11 cellular contexts compared by ENCODE assay signal in genomic region chr5:71905804-71906711, GRCh38.
A peak's percentile ranks its signal among the peaks of the same experiment; 100 is the strongest.
DNase-seq lines count a peak whose midpoint lies in the region; ATAC-seq and TF ChIP-seq lines count a peak whose summit lies in the region.
"Had no signal": no experiment of that assay in that cellular context is flagged by ENCODE, and none has a peak within 500 bp of the region (broad histone marks: within the 10 kb centered on the region; RNA-seq: fewer than 3 reads in every experiment).

No MANE protein-coding gene starts in this region.

- H3K4me1 Mint-ChIP-seq in progenitor cell of endocrine pancreas (ENCODE audit: low read depth) (peaks cover 28% of the 10 kb centered on the region), osteocyte (ENCODE audit: unreplicated experiment) (peaks cover 3% of the 10 kb centered on the region)
- no peaks in the 10 kb centered on the region for H3K4me1 Mint-ChIP-seq in T-helper 2 cell treated with Interferon-gamma antibody and Interleukin-4, amounts not matched to agents 5 μg/mL and 100 μg/mL, for 36 hours (ENCODE audit: low read depth)
- H3K4me1 Mint-ChIP-seq: activated CD4-positive, alpha-beta T cell treated with anti-CD3 and anti-CD28 coated beads, Interleukin-2, amount 10 ng/mL, durations not matched to agents 7 days and 5 days; activated naive CD4-positive, alpha-beta T cell treated with anti-CD3 and anti-CD28 coated beads, Interleukin-2, amount 50 U/mL, for 24 hours; memory B cell had no signal

- H3K4me3 Mint-ChIP-seq in progenitor cell of endocrine pancreas (ENCODE audit: low read depth): no peak overlapping the region
- H3K4me3 Mint-ChIP-seq in T-helper 2 cell treated with Interferon-gamma antibody and Interleukin-4, amounts not matched to agents 5 μg/mL and 100 μg/mL, for 36 hours: no peak overlapping the region
- H3K4me3 Mint-ChIP-seq in osteocyte (ENCODE audit: unreplicated experiment): no peak overlapping the region
- H3K4me3 Mint-ChIP-seq: activated CD4-positive, alpha-beta T cell treated with anti-CD3 and anti-CD28 coated beads, Interleukin-2, amount 10 ng/mL, durations not matched to agents 7 days and 5 days; activated naive CD4-positive, alpha-beta T cell treated with anti-CD3 and anti-CD28 coated beads, Interleukin-2, amount 50 U/mL, for 24 hours; memory B cell had no signal

- H3K27ac Mint-ChIP-seq in progenitor cell of endocrine pancreas (peak overlapping the region; percentile 7), osteocyte (ENCODE audit: unreplicated experiment) (no peak overlapping the region)
- H3K27ac Mint-ChIP-seq in T-helper 2 cell treated with Interferon-gamma antibody and Interleukin-4, amounts not matched to agents 5 μg/mL and 100 μg/mL, for 36 hours: no peak overlapping the region
- H3K27ac Mint-ChIP-seq: activated CD4-positive, alpha-beta T cell treated with anti-CD3 and anti-CD28 coated beads, Interleukin-2, amount 10 ng/mL, durations not matched to agents 7 days and 5 days; activated naive CD4-positive, alpha-beta T cell treated with anti-CD3 and anti-CD28 coated beads, Interleukin-2, amount 50 U/mL, for 24 hours; memory B cell had no signal

- no peaks in the 10 kb centered on the region for H3K36me3 Mint-ChIP-seq in progenitor cell of endocrine pancreas (ENCODE audit: insufficient read depth)
- no peaks in the 10 kb centered on the region for H3K36me3 Mint-ChIP-seq in T-helper 2 cell treated with Interferon-gamma antibody and Interleukin-4, amounts not matched to agents 5 μg/mL and 100 μg/mL, for 36 hours (ENCODE audit: low read depth)
- no peaks in the 10 kb centered on the region for H3K36me3 Mint-ChIP-seq in osteocyte (ENCODE audit: unreplicated experiment)
- H3K36me3 Mint-ChIP-seq: activated naive CD4-positive, alpha-beta T cell treated with anti-CD3 and anti-CD28 coated beads, Interleukin-2, amount 50 U/mL, for 24 hours; memory B cell had no signal

- DNase-seq in NCI-H1105 (lab: John Stamatoyannopoulos, UW) (peak; percentile 45), NCI-H748 treated with DMSO at 0.1 percent for 48 hours (lab: John Stamatoyannopoulos, UW) (peak; percentile 83), progenitor cell of endocrine pancreas (ENCODE audit: low spot score, unreplicated experiment) (no peak), NCI-H2029 (lab: John Stamatoyannopoulos, UW) (no peak), osteocyte (ENCODE audit: extremely low spot score, unreplicated experiment) (no peak)
- DNase-seq in T-helper 2 cell treated with Interferon-gamma antibody and Interleukin-4, amounts not matched to agents 5 μg/mL and 100 μg/mL, for 36 hours (ENCODE audit: low spot score): no peak
- DNase-seq: activated CD4-positive, alpha-beta T cell treated with anti-CD3 and anti-CD28 coated beads, Interleukin-2, amount 10 ng/mL, durations not matched to agents 7 days and 5 days; DMS153 had no signal

- peak; percentile 23 for ATAC-seq in esophagus mucosa

- TF ChIP-seq CTCF in progenitor cell of endocrine pancreas (IDR thresholded peaks at IDR 0.05; ENCODE audit: unreplicated experiment) (no peak), osteocyte (IDR thresholded peaks at IDR 0.05) (no peak)

- H3K9me3 Mint-ChIP-seq in progenitor cell of endocrine pancreas (ENCODE audit: low read depth): peaks cover 1% of the 10 kb centered on the region
- no peaks in the 10 kb centered on the region for H3K9me3 Mint-ChIP-seq in T-helper 2 cell treated with Interferon-gamma antibody and Interleukin-4, amounts not matched to agents 5 μg/mL and 100 μg/mL, for 36 hours
- peaks cover 8% of the 10 kb centered on the region for H3K9me3 Mint-ChIP-seq in osteocyte (ENCODE audit: unreplicated experiment)
- H3K9me3 Mint-ChIP-seq: activated CD4-positive, alpha-beta T cell treated with anti-CD3 and anti-CD28 coated beads, Interleukin-2, amount 10 ng/mL, durations not matched to agents 7 days and 5 days; memory B cell had no signal

- no peaks in the 10 kb centered on the region for H3K27me3 Mint-ChIP-seq in progenitor cell of endocrine pancreas
- no peaks in the 10 kb centered on the region for H3K27me3 Mint-ChIP-seq in T-helper 2 cell treated with Interferon-gamma antibody and Interleukin-4, amounts not matched to agents 5 μg/mL and 100 μg/mL, for 36 hours (ENCODE audit: low read depth)
- H3K27me3 Mint-ChIP-seq in osteocyte (ENCODE audit: unreplicated experiment): peaks cover 4% of the 10 kb centered on the region

Comparison
In these comparisons a context has a peak if more than half of its experiments do, and no peak if none do; other contexts are left out.
1. DNase-seq: peak in NCI-H1105 (single experiment) and NCI-H748 treated with DMSO at 0.1 percent for 48 hours (single experiment); none in progenitor cell of endocrine pancreas (single experiment), T-helper 2 cell treated with Interferon-gamma antibody and Interleukin-4, amounts not matched to agents 5 μg/mL and 100 μg/mL, for 36 hours (single experiment), NCI-H2029 (single experiment) and osteocyte (single experiment).